In genomic region chr3:124576565-124577493, GRCh38 we compare ENCODE assay signal across 15 cellular contexts.
DNase-seq lines count a peak whose midpoint lies in the region; ATAC-seq, FAIRE-seq and TF ChIP-seq lines count a peak whose summit lies in the region.
"Had no signal": no experiment of that assay in that cellular context is flagged by ENCODE, and none has a peak within 500 bp of the region (broad histone marks: within the 10 kb centered on the region; RNA-seq: fewer than 3 reads in every experiment).

No MANE protein-coding gene starts in this region.

- TF ChIP-seq EP300 in HepG2 (IDR thresholded peaks at IDR 0.05; ENCODE audit: low read depth in 2 of 2, low read length in 2 of 2) = no peak
- no peak for TF ChIP-seq EP300 in HepG2 (CRISPR knock-in tag; IDR thresholded peaks at IDR 0.05; ENCODE audit: borderline replicate concordance)

- DNase-seq in GM12864 (ENCODE audit: low read depth) (no peak), PC-3 (no peak), HepG2 (ENCODE audit: low spot score) (no peak), kidney tubule cell (ENCODE audit: low spot score) (no peak), small intestine (no peak)
- no peak for DNase-seq in activated CD8-positive, alpha-beta T cell treated with anti-CD3 and anti-CD28 coated beads, Interleukin-2, amount 10 ng/mL, durations not matched to agents 7 days and 5 days
- DNase-seq: dorsolateral prefrontal cortex, kidney glomerular epithelial cell, NCI-H2171, NCI-H774, posterior cingulate gyrus had no signal

- no peak overlapping the region for H3K4me2 ChIP-seq in PC-3 (ENCODE audit: low read length)
- H3K4me2 ChIP-seq in HepG2 (ENCODE audit: low read depth, low read length) = peak overlapping the region; percentile 55

- no peaks in the 10 kb centered on the region for H3K79me2 ChIP-seq in PC-3 (ENCODE audit: low read length)
- H3K79me2 ChIP-seq in HepG2 (ENCODE audit: insufficient read depth, low read length) = no peaks in the 10 kb centered on the region

- H3K4me1 Mint-ChIP-seq in activated CD8-positive, alpha-beta T cell treated with anti-CD3 and anti-CD28 coated beads, Interleukin-2, amount 10 ng/mL, durations not matched to agents 7 days and 5 days (ENCODE audit: low read depth) = peaks cover 27% of the 10 kb centered on the region

- H3K27ac ChIP-seq in PC-3 (ENCODE audit: low read length) = no peak overlapping the region
- no peak overlapping the region for H3K27ac ChIP-seq in HepG2 (ENCODE audit: extremely low read length, insufficient read depth, low read length)
- no peak overlapping the region for H3K27ac ChIP-seq in small intestine (ENCODE audit: low read depth in 1 of 2, low read length in 1 of 2)
- H3K27ac ChIP-seq: dorsolateral prefrontal cortex, esophagus muscularis mucosa, suprapubic skin had no signal

- H3K9ac ChIP-seq in PC-3 (ENCODE audit: low read length) (no peak overlapping the region), HepG2 (ENCODE audit: insufficient read depth, low read depth, low read length) (no peak overlapping the region)

- no peaks in the 10 kb centered on the region for H3K9me2 ChIP-seq in PC-3 (replicated peaks; ENCODE audit: low read length)

- peak; percentile 45 for ATAC-seq in GM19351 (IDR thresholded peaks at IDR 0.05; ENCODE audit: unreplicated experiment)
- peak; percentile 38; the same call in 1 of the 2 replicates for ATAC-seq in PC-3
- peak; percentile 88 for ATAC-seq in HepG2
- no peak for ATAC-seq in activated CD8-positive, alpha-beta T cell treated with anti-CD3 and anti-CD28 coated beads, Interleukin-2, amount 10 ng/mL, durations not matched to agents 7 days and 5 days
- ATAC-seq in HG03196 (IDR thresholded peaks at IDR 0.05; ENCODE audit: unreplicated experiment) = no peak

- H3K4me3 ChIP-seq in GM12864 (ENCODE audit: low read depth, low read length) (no peak overlapping the region), PC-3 (ENCODE audit: low read length) (no peak overlapping the region), HepG2 (replicated peaks in 1 of 3; ENCODE audit: insufficient read depth in 1 of 3, low read depth in 2 of 3, low read length in 3 of 3) (no peak overlapping the region; a peak in 1 of 6 replicates), small intestine (ENCODE audit: low read depth in 1 of 2, low read length in 2 of 2) (no peak overlapping the region)
- H3K4me3 ChIP-seq: dorsolateral prefrontal cortex, esophagus muscularis mucosa, suprapubic skin had no signal

- H3K36me3 ChIP-seq in PC-3 (ENCODE audit: low read depth, low read length) (no peaks in the 10 kb centered on the region), HepG2 (replicated peaks in 1 of 2; ENCODE audit: control insufficient read depth in 1 of 2, insufficient read depth in 2 of 2, low read length in 2 of 2) (no peaks in the 10 kb centered on the region), small intestine (ENCODE audit: control insufficient read depth in 2 of 2, insufficient read depth in 2 of 2, low read length in 2 of 2) (no peaks in the 10 kb centered on the region)
- H3K36me3 ChIP-seq: esophagus muscularis mucosa, suprapubic skin had no signal

- BruUV-seq in PC-3 (replicated peaks; lab: Mats Ljungman, UMichigan) = no TSS peak
- BruUV-seq in HepG2 (replicated peaks; lab: Mats Ljungman, UMichigan) = no TSS peak

- TF ChIP-seq CTCF in GM12864 (IDR thresholded peaks at IDR 0.05; ENCODE audit: low read depth, low read length, missing control alignments) (peak; percentile 41), PC-3 (conservative IDR thresholded peaks at IDR 0.05; ENCODE audit: low read depth, low read length) (no peak), HepG2 (CRISPR knock-in tag; IDR thresholded peaks at IDR 0.05) (no peak)

- H3K27ac Mint-ChIP-seq in activated CD8-positive, alpha-beta T cell treated with anti-CD3 and anti-CD28 coated beads, Interleukin-2, amount 10 ng/mL, durations not matched to agents 7 days and 5 days = no peak overlapping the region

- POLR2A ChIA-PET in PC-3 (lab: Charles Lee; ENCODE audit: unreplicated experiment) = no interaction called here
- POLR2A ChIA-PET in HepG2 (lab: Yijun Ruan, JAX) = interaction anchor here (0.8 to 1.4 kb wide), 4 partner anchors 29 to 154 kb away, joined by 3 to 5 read pairs (median 3); no protein-coding TSS in a partner anchor
- POLR2A ChIA-PET in activated CD8-positive, alpha-beta T cell treated with anti-CD3 and anti-CD28 coated beads, Interleukin-2, amount 10 ng/mL, durations not matched to agents 7 days and 5 days (lab: Charles Lee) = no interaction called here

- in situ Hi-C loops in HepG2 (cut with HindIII; ENCODE audit: extremely low pct_ligation_motif_present, low pct_unique_long_range_greater_than_20kb) = no loop called here

- H3K27me3 Mint-ChIP-seq in activated CD8-positive, alpha-beta T cell treated with anti-CD3 and anti-CD28 coated beads, Interleukin-2, amount 10 ng/mL, durations not matched to agents 7 days and 5 days (ENCODE audit: low read depth) = peaks cover 35% of the 10 kb centered on the region

- H3F3A ChIP-seq in PC-3 (ENCODE audit: low read length, unreplicated experiment) = no peaks in the 10 kb centered on the region

- no peak overlapping the region for H3K4me3 Mint-ChIP-seq in activated CD8-positive, alpha-beta T cell treated with anti-CD3 and anti-CD28 coated beads, Interleukin-2, amount 10 ng/mL, durations not matched to agents 7 days and 5 days

- H3K4me1 ChIP-seq in PC-3 (ENCODE audit: insufficient read depth, low read length) = no peaks in the 10 kb centered on the region; the same call in 1 of the 2 replicates
- peaks cover 66% of the 10 kb centered on the region for H3K4me1 ChIP-seq in HepG2 (ENCODE audit: insufficient read depth, low read length)
- no peaks in the 10 kb centered on the region for H3K4me1 ChIP-seq in small intestine (ENCODE audit: control insufficient read depth in 2 of 2, insufficient read depth in 1 of 2, low read depth in 1 of 2, low read length in 1 of 2)
- H3K4me1 ChIP-seq: suprapubic skin had no signal

- H3K9me3 ChIP-seq in PC-3 (ENCODE audit: low read length) = no peaks in the 10 kb centered on the region
- H3K9me3 ChIP-seq in HepG2 (ENCODE audit: low read length) = no peaks in the 10 kb centered on the region
- no peaks in the 10 kb centered on the region for H3K9me3 ChIP-seq in small intestine (ENCODE audit: control insufficient read depth, low read depth)
- H3K9me3 ChIP-seq: esophagus muscularis mucosa, suprapubic skin had no signal

- H4K20me1 ChIP-seq in PC-3 (ENCODE audit: low read length) (no peaks in the 10 kb centered on the region), HepG2 (ENCODE audit: insufficient read depth, low read length) (no peaks in the 10 kb centered on the region)

- no peak overlapping the region for H2AFZ ChIP-seq in PC-3 (ENCODE audit: low read length)
- peak overlapping the region; percentile 25 for H2AFZ ChIP-seq in HepG2 (ENCODE audit: low read length)

- no peaks in the 10 kb centered on the region for H3K36me3 Mint-ChIP-seq in activated CD8-positive, alpha-beta T cell treated with anti-CD3 and anti-CD28 coated beads, Interleukin-2, amount 10 ng/mL, durations not matched to agents 7 days and 5 days (ENCODE audit: low read depth)

- CTCF ChIA-PET in PC-3 (lab: Charles Lee) = no interaction called here
- CTCF ChIA-PET in HepG2 (lab: Yijun Ruan, JAX; ENCODE audit: low intra/inter-chr PET ratio, low total read pairs) = interaction anchor here (2.1 kb wide), 1 partner anchor 12 kb away, joined by 4 read pairs; no protein-coding TSS in a partner anchor
- CTCF ChIA-PET in activated CD8-positive, alpha-beta T cell treated with anti-CD3 and anti-CD28 coated beads, Interleukin-2, amount 10 ng/mL, durations not matched to agents 7 days and 5 days (lab: Charles Lee) = interaction anchor here (0.9 to 1.7 kb wide), 3 partner anchors 18 to 184 kb away, joined by 3 to 7 read pairs (median 3); no protein-coding TSS in a partner anchor

- no peaks in the 10 kb centered on the region for H3K9me3 Mint-ChIP-seq in activated CD8-positive, alpha-beta T cell treated with anti-CD3 and anti-CD28 coated beads, Interleukin-2, amount 10 ng/mL, durations not matched to agents 7 days and 5 days (ENCODE audit: insufficient read depth)

- no peak for FAIRE-seq in HepG2 (lab: Jason Lieb, UNC)
- no peak for FAIRE-seq in small intestine (lab: Jason Lieb, UNC)

- no peaks in the 10 kb centered on the region for H3K27me3 ChIP-seq in PC-3 (ENCODE audit: low read length)
- no peaks in the 10 kb centered on the region for H3K27me3 ChIP-seq in HepG2 (ENCODE audit: control insufficient read depth in 1 of 2, insufficient read depth in 2 of 2, low read length in 2 of 2)
- H3K27me3 ChIP-seq in small intestine (ENCODE audit: control insufficient read depth in 2 of 2, insufficient read depth in 2 of 2, low read length in 2 of 2) = no peaks in the 10 kb centered on the region
- H3K27me3 ChIP-seq: dorsolateral prefrontal cortex, esophagus muscularis mucosa, suprapubic skin had no signal

- no peak for TF ChIP-seq RAD21 in HepG2 (CRISPR knock-in tag; IDR thresholded peaks at IDR 0.05)

- intact Hi-C loops in PC-3 (cut with micrococcal nuclease) (no loop called here), HepG2 (cut with micrococcal nuclease; ENCODE audit: unreplicated experiment) (no loop called here)

- TF ChIP-seq POLR2A in HepG2 (IDR thresholded peaks at IDR 0.05; ENCODE audit: insufficient read depth in 1 of 2, low read depth in 2 of 2, low read length in 2 of 2) = no peak

- WGBS in HepG2 (ENCODE audit: low lambda C conversion rate) = 21% methylated on average over 5 of the region's 5 CpGs
- WGBS in small intestine, 3 donors = 47 to 56% (median 51%) methylated on average over 5 of the region's 5 CpGs

TF ChIP-seq in HepG2, 621 proteins besides CTCF, POLR2A, EP300 and RAD21 (continues in another document):
- TF ChIP-seq HMGXB4 (CRISPR knock-in tag; IDR thresholded peaks at IDR 0.05; ENCODE audit: borderline replicate concordance in 1 of 2, low read depth in 1 of 2) = no peak

Comparison
In these comparisons a context has a peak if more than half of its experiments do, and no peak if none do; other contexts are left out.
1. ATAC-seq: peak in GM19351 (single experiment), PC-3 (single experiment) and HepG2 (single experiment); none in activated CD8-positive, alpha-beta T cell treated with anti-CD3 and anti-CD28 coated beads, Interleukin-2, amount 10 ng/mL, durations not matched to agents 7 days and 5 days (single experiment) and HG03196 (single experiment).